Comparison of ENCODE assay signal across 8 cellular contexts in the genomic region with DNA sequence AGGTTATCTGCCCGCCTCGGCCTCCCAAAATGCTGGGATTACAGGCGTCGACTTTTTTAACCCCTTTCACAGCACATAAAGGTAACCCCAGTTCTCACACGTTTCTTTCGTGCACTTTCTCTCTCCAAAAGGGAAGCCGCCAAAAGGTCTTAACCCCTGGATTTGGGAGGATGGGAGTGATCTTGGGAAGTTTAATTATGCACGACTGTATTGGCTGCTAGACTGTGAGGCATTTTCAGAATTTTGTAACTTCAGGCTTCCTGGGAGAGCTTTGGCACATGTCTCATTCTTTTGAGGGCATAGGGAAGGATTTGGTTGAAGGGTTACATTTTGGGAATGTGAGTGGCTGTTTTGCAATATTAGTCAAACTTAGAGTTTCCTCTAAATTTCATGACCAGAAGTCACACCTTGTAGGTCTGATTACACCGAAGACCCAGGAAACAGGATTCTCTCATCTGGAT. TPM values are rescaled to one million over a fixed set of nuclear protein-coding genes. Genes with fewer than 3 reads are reported as not detected.
A peak's percentile ranks its signal among the peaks of the same experiment; 100 is the strongest.
DNase-seq lines count a peak whose midpoint lies in the region; ATAC-seq, FAIRE-seq and TF ChIP-seq lines count a peak whose summit lies in the region.

No MANE protein-coding gene starts in this region.

- peaks cover 2% of the 10 kb centered on the region for H3K27me3 Mint-ChIP-seq in activated CD8-positive, alpha-beta T cell treated with anti-CD3 and anti-CD28 coated beads for 36 hours
- H3K27me3 Mint-ChIP-seq in immature natural killer cell (ENCODE audit: low read depth in 3 of 3) = peaks cover 10 to 18% (median 17%) of the 10 kb centered on the region in 3 donors

- H3K27me3 ChIP-seq in stomach smooth muscle (ENCODE audit: control insufficient read depth in 1 of 2, insufficient read depth in 2 of 2, low read length in 2 of 2) = no peaks in the 10 kb centered on the region

- peak overlapping the region; percentile 89 for H3K27ac ChIP-seq in stomach smooth muscle (ENCODE audit: low read length)

- peak overlapping the region; percentile 90 to 91 for H3K4me3 ChIP-seq in stomach smooth muscle (ENCODE audit: low read length in 2 of 2)

- no peaks in the 10 kb centered on the region for H3K9me3 ChIP-seq in stomach smooth muscle (ENCODE audit: control insufficient read depth in 2 of 2, low read length in 2 of 2)

- peaks cover 23% of the 10 kb centered on the region for H3K36me3 Mint-ChIP-seq in activated CD8-positive, alpha-beta T cell treated with anti-CD3 and anti-CD28 coated beads for 36 hours (ENCODE audit: low read depth)
- H3K36me3 Mint-ChIP-seq in immature natural killer cell = peaks cover 2 to 4% (median 4%) of the 10 kb centered on the region in 3 donors

- FAIRE-seq in D721Med (lab: Jason Lieb, UNC) = no peak

- H3K36me3 ChIP-seq in stomach smooth muscle (ENCODE audit: control insufficient read depth in 2 of 2, insufficient read depth in 2 of 2, low read length in 2 of 2) = peaks cover 3 to 7% of the 10 kb centered on the region in 2 donors

- H3K4me1 ChIP-seq in stomach smooth muscle (ENCODE audit: control insufficient read depth, insufficient read depth, low read length) = peaks cover 28% of the 10 kb centered on the region

- DNase-seq in NCI-H82 (lab: John Stamatoyannopoulos, UW) (peak; percentile 51), NCI-H82 treated with DMSO at 0.1 percent for 48 hours (lab: John Stamatoyannopoulos, UW; ENCODE audit: unreplicated experiment) (no peak), immature natural killer cell (no peak), D721Med (ENCODE audit: insufficient read length, low spot score) (no peak), SKM-1 (lab: John Stamatoyannopoulos, UW; ENCODE audit: unreplicated experiment) (no peak)
- DNase-seq in activated CD8-positive, alpha-beta T cell treated with anti-CD3 and anti-CD28 coated beads for 36 hours = no peak

- POLR2A ChIA-PET in activated CD8-positive, alpha-beta T cell treated with anti-CD3 and anti-CD28 coated beads for 36 hours (lab: Charles Lee) = interaction anchor here (3.0 to 5.7 kb wide), 4 partner anchors 26 to 72 kb away, joined by 17 to 68 read pairs (median 20); a partner anchor contains a TSS

- H3K9me3 Mint-ChIP-seq in activated CD8-positive, alpha-beta T cell treated with anti-CD3 and anti-CD28 coated beads for 36 hours = no peaks in the 10 kb centered on the region
- no peaks in the 10 kb centered on the region for H3K9me3 Mint-ChIP-seq in immature natural killer cell

- H3K27ac Mint-ChIP-seq in activated CD8-positive, alpha-beta T cell treated with anti-CD3 and anti-CD28 coated beads for 36 hours = peak overlapping the region; percentile 98
- peak overlapping the region; percentile 92 to 98 (median 96) for H3K27ac Mint-ChIP-seq in immature natural killer cell

- CTCF ChIA-PET in activated CD8-positive, alpha-beta T cell treated with anti-CD3 and anti-CD28 coated beads for 36 hours (lab: Charles Lee) = interaction anchor here (1.0 to 5.8 kb wide), 11 partner anchors 13 to 451 kb away, joined by 3 to 110 read pairs (median 16); a partner anchor contains a TSS

- no peak for TF ChIP-seq CTCF in activated CD8-positive, alpha-beta T cell treated with anti-CD3 and anti-CD28 coated beads for 36 hours (IDR thresholded peaks at IDR 0.05)
- TF ChIP-seq CTCF in D721Med (IDR thresholded peaks at IDR 0.05; ENCODE audit: insufficient read depth, missing control alignments) = no peak

- peak overlapping the region; percentile 92 for H3K4me3 Mint-ChIP-seq in activated CD8-positive, alpha-beta T cell treated with anti-CD3 and anti-CD28 coated beads for 36 hours
- H3K4me3 Mint-ChIP-seq in immature natural killer cell = peak overlapping the region; percentile 92 to 98 (median 97)

- peaks cover 34% of the 10 kb centered on the region for H3K4me1 Mint-ChIP-seq in activated CD8-positive, alpha-beta T cell treated with anti-CD3 and anti-CD28 coated beads for 36 hours (ENCODE audit: low read depth)
- H3K4me1 Mint-ChIP-seq in immature natural killer cell = peaks cover 43 to 58% of the 10 kb centered on the region in 2 donors

- peak overlapping the region; percentile 86 to 91 for H3K9ac ChIP-seq in stomach smooth muscle (ENCODE audit: low read length in 2 of 2)

- intact Hi-C loops in activated CD8-positive, alpha-beta T cell treated with anti-CD3 and anti-CD28 coated beads for 36 hours (cut with micrococcal nuclease) = loop anchor here (2.0 to 5.0 kb wide), 2 partner anchors 34 to 67 kb away; a partner anchor contains a TSS

- no peak for ATAC-seq in activated CD8-positive, alpha-beta T cell treated with anti-CD3 and anti-CD28 coated beads for 36 hours
- no peak for ATAC-seq in HG03135 (IDR thresholded peaks at IDR 0.05; ENCODE audit: unreplicated experiment)

RNA-seq across cellular contexts. Expression of a gene that starts 1.4 kb away (rescaled TPM):
- 10 to 100 TPM; 79.3 to 87.9 TPM for total RNA-seq in activated CD8-positive, alpha-beta T cell treated with anti-CD3 and anti-CD28 coated beads for 36 hours
- 100 to 1,000 TPM in 1 of 3 donors, 10 to 100 TPM in 2; 25.7 to 118 (median 43.7) TPM for polyA plus RNA-seq in immature natural killer cell

RNA-seq across cellular contexts. Expression of a gene that starts 31.0 kb away (rescaled TPM):
- total RNA-seq in activated CD8-positive, alpha-beta T cell treated with anti-CD3 and anti-CD28 coated beads for 36 hours = 10 to 100 TPM; 23.4 to 27.4 TPM
- 10 to 100 TPM; 49.0 to 55.1 (median 49.3) TPM for polyA plus RNA-seq in immature natural killer cell

RNA-seq across cellular contexts. Expression of a gene that starts 32.6 kb away (rescaled TPM):
- total RNA-seq in activated CD8-positive, alpha-beta T cell treated with anti-CD3 and anti-CD28 coated beads for 36 hours = 100 to 1,000 TPM; 647 to 663 TPM
- 1,000 to 10,000 TPM; 2,998 to 5,712 (median 4,230) TPM for polyA plus RNA-seq in immature natural killer cell

RNA-seq across cellular contexts. Expression of a gene that starts 33.4 kb away (rescaled TPM):
- total RNA-seq in activated CD8-positive, alpha-beta T cell treated with anti-CD3 and anti-CD28 coated beads for 36 hours = 10 to 100 TPM; 58.7 to 60.2 TPM
- polyA plus RNA-seq in immature natural killer cell = 1 to 10 TPM; 3.2 to 8.8 (median 6.8) TPM

RNA-seq across cellular contexts. Expression of a gene that starts 38.3 kb away (rescaled TPM):
- 10 to 100 TPM; 60.3 to 66.9 TPM for total RNA-seq in activated CD8-positive, alpha-beta T cell treated with anti-CD3 and anti-CD28 coated beads for 36 hours
- polyA plus RNA-seq in immature natural killer cell = 10 to 100 TPM in 1 of 3 donors, 1 to 10 TPM in 2; 1.5 to 12.9 (median 9.3) TPM
